Comparison of ENCODE assay signal across 18 cellular contexts in genomic region chr5:169097897-169098296, GRCh38.
DNase-seq lines count a peak whose midpoint lies in the region; TF ChIP-seq lines count a peak whose summit lies in the region.
"Had no signal": no experiment of that assay in that cellular context is flagged by ENCODE, and none has a peak within 500 bp of the region (broad histone marks: within the 10 kb centered on the region; RNA-seq: fewer than 3 reads in every experiment).

No MANE protein-coding gene starts in this region.

- H3K4me1 ChIP-seq in Caco-2 (peaks cover 52% of the 10 kb centered on the region), thyroid gland (peaks cover 44 to 52% of the 10 kb centered on the region in 2 donors)

- no peak overlapping the region for H3K4me3 Mint-ChIP-seq in Caco-2 (ENCODE audit: unreplicated experiment)
- no peak overlapping the region for H3K4me3 Mint-ChIP-seq in chondrocyte (ENCODE audit: unreplicated experiment)
- H3K4me3 Mint-ChIP-seq in osteocyte (ENCODE audit: unreplicated experiment): no peak overlapping the region
- H3K4me3 Mint-ChIP-seq in nephron progenitor cell: no peak overlapping the region

- H3K27me3 ChIP-seq in Caco-2 (replicated peaks; ENCODE audit: control insufficient read depth, insufficient read depth, low read length) (no peaks in the 10 kb centered on the region), thyroid gland (no peaks in the 10 kb centered on the region)

- peak overlapping the region; percentile 71 to 95 (median 76) for H3K27ac ChIP-seq in thyroid gland

- H3K4me3 ChIP-seq in Caco-2 (ENCODE audit: low read depth, low read length) (no peak overlapping the region), thyroid gland (replicated peaks in 1 of 3) (no peak overlapping the region)
- H3K4me3 ChIP-seq: K562 had no signal

- H3K27ac Mint-ChIP-seq in Caco-2 (ENCODE audit: unreplicated experiment) (peak overlapping the region; percentile 28), chondrocyte (ENCODE audit: unreplicated experiment) (peak overlapping the region; percentile 82), osteocyte (ENCODE audit: unreplicated experiment) (peak overlapping the region; percentile 71), nephron progenitor cell (no peak overlapping the region)

- TF ChIP-seq POLR2A in thyroid gland (IDR thresholded peaks at IDR 0.05): no peak

- intact Hi-C loops in Caco-2 (cut with micrococcal nuclease; ENCODE audit: unreplicated experiment): no loop called here
- intact Hi-C loops in thyroid gland (cut with DNase I): no loop called here

- H3K27me3 Mint-ChIP-seq in Caco-2 (ENCODE audit: insufficient read depth, unreplicated experiment): no peaks in the 10 kb centered on the region
- H3K27me3 Mint-ChIP-seq in chondrocyte (ENCODE audit: low read depth): no peaks in the 10 kb centered on the region
- no peaks in the 10 kb centered on the region for H3K27me3 Mint-ChIP-seq in osteocyte (ENCODE audit: unreplicated experiment)
- peaks cover 7% of the 10 kb centered on the region for H3K27me3 Mint-ChIP-seq in nephron progenitor cell (ENCODE audit: low read depth, poor library complexity)

- no peak for TF ChIP-seq CTCF in Caco-2 (IDR thresholded peaks at IDR 0.05; ENCODE audit: insufficient read depth in 1 of 2, low read depth in 1 of 2, low read length in 1 of 2, severe bottlenecking in 1 of 2, unreplicated experiment in 1 of 2)
- no peak for TF ChIP-seq CTCF in chondrocyte (IDR thresholded peaks at IDR 0.05)
- no peak for TF ChIP-seq CTCF in osteocyte (IDR thresholded peaks at IDR 0.05)
- no peak for TF ChIP-seq CTCF in thyroid gland (IDR thresholded peaks at IDR 0.05)
- TF ChIP-seq CTCF in nephron progenitor cell (IDR thresholded peaks at IDR 0.05): no peak

- CTCF ChIA-PET in Caco-2 (lab: Charles Lee): no interaction called here

- H3K4me1 Mint-ChIP-seq in Caco-2 (ENCODE audit: low read depth, unreplicated experiment) (peaks cover 49% of the 10 kb centered on the region), chondrocyte (ENCODE audit: low read depth) (peaks cover 73% of the 10 kb centered on the region), osteocyte (ENCODE audit: unreplicated experiment) (peaks cover 73% of the 10 kb centered on the region), nephron progenitor cell (peaks cover 62% of the 10 kb centered on the region)

- POLR2A ChIA-PET in Caco-2 (lab: Charles Lee): interaction anchor here (1.1 kb wide), 1 partner anchor 9 kb away, joined by 4 read pairs; no protein-coding TSS in a partner anchor

- 39 to 64% methylated on average over 4 of the region's 4 CpGs for WGBS in thyroid gland, 2 donors

- H3K36me3 Mint-ChIP-seq in Caco-2 (ENCODE audit: insufficient read depth, unreplicated experiment): no peaks in the 10 kb centered on the region
- H3K36me3 Mint-ChIP-seq in chondrocyte (ENCODE audit: low read depth): no peaks in the 10 kb centered on the region
- H3K36me3 Mint-ChIP-seq in osteocyte (ENCODE audit: unreplicated experiment): no peaks in the 10 kb centered on the region
- no peaks in the 10 kb centered on the region for H3K36me3 Mint-ChIP-seq in nephron progenitor cell (ENCODE audit: low read depth)

- H3K9me3 ChIP-seq in Caco-2 (no peaks in the 10 kb centered on the region), thyroid gland (no peaks in the 10 kb centered on the region)

- no peaks in the 10 kb centered on the region for H3K9me3 Mint-ChIP-seq in Caco-2 (ENCODE audit: unreplicated experiment)
- H3K9me3 Mint-ChIP-seq in chondrocyte (ENCODE audit: low read depth): no peaks in the 10 kb centered on the region
- no peaks in the 10 kb centered on the region for H3K9me3 Mint-ChIP-seq in osteocyte (ENCODE audit: unreplicated experiment)
- no peaks in the 10 kb centered on the region for H3K9me3 Mint-ChIP-seq in nephron progenitor cell

- BruUV-seq in Caco-2 (replicated peaks; lab: Mats Ljungman, UMichigan): no TSS peak

- DNase-seq in Caco-2: no peak
- DNase-seq in chondrocyte (ENCODE audit: low spot score): no peak
- no peak for DNase-seq in osteocyte (ENCODE audit: extremely low spot score, unreplicated experiment)
- no peak for DNase-seq in thyroid gland
- DNase-seq in stimulated activated naive CD4-positive, alpha-beta T cell treated with Interleukin-2 at 50 U/mL for 16 hours (lab: John Stamatoyannopoulos, UW): no peak
- DNase-seq in nephron progenitor cell: no peak
- no peak for DNase-seq in stimulated activated CD4-positive, alpha-beta T cell treated with anti-CD3 and anti-CD28 coated beads, Interleukin-4, amount 100 ng/mL, for 1 hour
- DNase-seq: ACHN, AML-193, DMS 273 treated with DMSO at 0.1 percent for 48 hours, DND-41, MV-4-11, NCI-H1694 treated with DMSO at 0.1 percent for 48 hours, NCI-H2107, NCI-H226, NCI-H524 treated with DMSO at 0.1 percent for 48 hours, SIG-M5 had no signal

- H3K36me3 ChIP-seq in Caco-2 (ENCODE audit: control insufficient read depth, insufficient read depth, low read length) (no peaks in the 10 kb centered on the region), thyroid gland (no peaks in the 10 kb centered on the region)
